ENCODE assay signal across 8 cellular contexts in the genomic region with DNA sequence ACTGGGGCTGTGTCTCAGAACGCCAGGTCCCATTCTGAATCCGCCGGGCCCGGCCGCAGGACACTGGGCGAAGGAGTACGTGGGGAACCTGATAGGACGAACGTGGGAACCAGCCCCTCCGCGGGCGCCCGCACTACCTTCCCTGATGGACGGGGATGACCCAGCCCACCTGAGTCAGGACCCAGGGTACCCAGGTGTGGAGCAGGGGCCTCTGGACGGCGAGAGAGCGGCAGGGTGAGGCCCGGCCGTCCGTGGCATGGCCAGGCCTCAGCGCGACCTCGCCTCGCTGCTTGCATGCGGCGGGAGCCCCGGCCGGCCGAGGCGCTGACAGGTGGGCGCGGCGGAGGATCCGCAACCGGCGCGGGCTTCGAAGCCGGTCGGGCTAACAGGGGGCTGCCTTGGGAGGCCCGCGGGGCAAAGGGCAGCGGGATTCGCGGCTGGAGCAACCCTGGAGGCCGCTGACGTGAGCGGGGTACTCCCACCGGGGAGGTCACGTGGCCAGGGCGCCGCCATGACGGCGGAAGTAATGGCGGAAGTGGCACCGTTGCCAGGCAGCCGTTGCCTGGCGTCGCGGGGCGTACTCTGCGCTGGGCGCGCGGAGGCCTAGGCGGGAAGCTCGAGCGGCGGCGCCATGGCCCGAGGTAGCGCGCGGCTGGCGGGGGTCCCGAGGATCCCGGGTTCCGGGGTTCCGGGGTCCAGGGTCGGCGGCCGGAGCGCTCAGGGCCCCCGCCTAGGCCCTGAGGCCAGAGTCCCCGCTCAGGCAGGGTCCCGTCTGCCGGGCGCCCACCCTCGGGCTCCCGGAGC. TPM values are rescaled to one million over a fixed set of nuclear protein-coding genes. Genes with fewer than 3 reads are reported as not detected.
DNase-seq lines count a peak whose midpoint lies in the region; ATAC-seq and TF ChIP-seq lines count a peak whose summit lies in the region.

TSS of gene WDR90 (plus strand) at position 580 of the 804 bp plus-strand sequence. CDS start at position 632, 52 bp downstream.

- H3K36me3 ChIP-seq in KMS-11 (ENCODE audit: insufficient read depth) (no peaks in the 10 kb centered on the region), Peyer's patch (peaks cover 0 to 6% (median 0%) of the 10 kb centered on the region in 3 donors), muscle layer of colon (ENCODE audit: insufficient read depth, low read length) (no peaks in the 10 kb centered on the region)

- H3K27me3 Mint-ChIP-seq in activated T-cell treated with anti-CD3 and anti-CD28 coated beads, Interleukin-2, amount 50 U/mL, for 4 hours (ENCODE audit: low read depth): no peaks in the 10 kb centered on the region

- peak; percentile 96 for DNase-seq in DMS53 (lab: John Stamatoyannopoulos, UW)
- DNase-seq in Peyer's patch: peak; percentile 92 to 98 (median 97)
- DNase-seq in activated T-cell treated with anti-CD3 and anti-CD28 coated beads, Interleukin-2, amount 50 U/mL, for 4 hours: peak; percentile 90
- peak; percentile 95 for DNase-seq in stimulated activated CD8-positive, alpha-beta memory T cell treated with anti-CD3 and anti-CD28 coated beads, Interleukin-4, amount 100 ng/mL, for 48 hours

- peak within 1 kb of the TSS; percentile 50 for H2AFZ ChIP-seq in KMS-11 (ENCODE audit: low read depth)

- H3K4me1 ChIP-seq in KMS-11 (ENCODE audit: low read depth, poor library complexity, severe bottlenecking): peaks cover 8% of the 10 kb centered on the region
- peaks cover 0 to 60% (median 17%) of the 10 kb centered on the region in 4 donors for H3K4me1 ChIP-seq in Peyer's patch
- H3K4me1 ChIP-seq in muscle layer of colon (ENCODE audit: insufficient read depth, low read length): peaks cover 27% of the 10 kb centered on the region

- peak within 1 kb of the TSS; percentile 84 for H3K4me3 Mint-ChIP-seq in activated T-cell treated with anti-CD3 and anti-CD28 coated beads, Interleukin-2, amount 50 U/mL, for 4 hours

- ATAC-seq in GM21786 (IDR thresholded peaks at IDR 0.05; ENCODE audit: unreplicated experiment): peak; percentile 84
- peak; percentile 90 to 92 for ATAC-seq in activated T-cell treated with anti-CD3 and anti-CD28 coated beads, Interleukin-2, amount 50 U/mL, for 4 hours
- ATAC-seq in esophagus mucosa: peak; percentile 80

- H3K9me3 ChIP-seq in Peyer's patch (no peaks in the 10 kb centered on the region), muscle layer of colon (ENCODE audit: low read length) (no peaks in the 10 kb centered on the region)

- TF ChIP-seq CTCF in KMS-11 (conservative IDR thresholded peaks at IDR 0.05; ENCODE audit: low read depth, low read length) (no peak), Peyer's patch (IDR thresholded peaks at IDR 0.05) (no peak)

- H3K4me1 Mint-ChIP-seq in activated T-cell treated with anti-CD3 and anti-CD28 coated beads, Interleukin-2, amount 50 U/mL, for 4 hours (ENCODE audit: low read depth): peaks cover 13% of the 10 kb centered on the region

- no peaks in the 10 kb centered on the region for H3K9me3 Mint-ChIP-seq in activated T-cell treated with anti-CD3 and anti-CD28 coated beads, Interleukin-2, amount 50 U/mL, for 4 hours

- TF ChIP-seq POLR2A in Peyer's patch (IDR thresholded peaks at IDR 0.05): peak; percentile 57 to 83

- no peaks in the 10 kb centered on the region for H3K36me3 Mint-ChIP-seq in activated T-cell treated with anti-CD3 and anti-CD28 coated beads, Interleukin-2, amount 50 U/mL, for 4 hours (ENCODE audit: insufficient read depth)

- H3K27ac ChIP-seq in KMS-11: peak within 1 kb of the TSS; percentile 84
- peak within 1 kb of the TSS; percentile 90 to 98 (median 95) for H3K27ac ChIP-seq in Peyer's patch
- peak within 1 kb of the TSS; percentile 92 for H3K27ac ChIP-seq in muscle layer of colon (ENCODE audit: low read depth, low read length)

- H3K27me3 ChIP-seq in KMS-11 (ENCODE audit: insufficient read depth, low read depth) (no peaks in the 10 kb centered on the region), Peyer's patch (no peaks in the 10 kb centered on the region), muscle layer of colon (ENCODE audit: control insufficient read depth in 1 of 2, insufficient read depth in 2 of 2, low read length in 2 of 2) (no peaks in the 10 kb centered on the region)

- H3K4me2 ChIP-seq in KMS-11: peak within 1 kb of the TSS; percentile 88

- H3K79me2 ChIP-seq in KMS-11 (ENCODE audit: insufficient read depth, low read depth): peaks cover 25% of the 10 kb centered on the region; the same call in 1 of the 2 replicates

- H3K4me3 ChIP-seq in KMS-11 (IDR thresholded peaks at IDR 0.05; ENCODE audit: insufficient read depth, low read depth, low read length) (no peak within 1 kb of the TSS), Peyer's patch (peak within 1 kb of the TSS; percentile 65 to 80 (median 76)), muscle layer of colon (ENCODE audit: low read depth in 1 of 2, low read length in 2 of 2) (peak within 1 kb of the TSS; percentile 86 to 95)

- H4K20me1 ChIP-seq in KMS-11 (ENCODE audit: insufficient read depth): no peaks in the 10 kb centered on the region

- H3K9ac ChIP-seq in KMS-11 (peak within 1 kb of the TSS; percentile 87), muscle layer of colon (ENCODE audit: low read length) (peak within 1 kb of the TSS; percentile 86)

RNA-seq across cellular contexts. Expression of gene WDR90, which starts in this region (rescaled TPM):
- 100 to 1,000 TPM in 2 of 4 donors, 10 to 100 TPM in 2; 29.8 to 154 (median 73.6) TPM for total RNA-seq in Peyer's patch
- total RNA-seq in activated T-cell treated with anti-CD3 and anti-CD28 coated beads, Interleukin-2, amount 50 U/mL, for 4 hours: 100 to 1,000 TPM in 1 of 3 donors, 10 to 100 TPM in 2; 81.0 to 104 (median 87.8) TPM
- total RNA-seq in esophagus mucosa: 17.9 TPM
